In genomic region chr2:161161074-161161577, GRCh38 we compare ENCODE assay signal across 8 cellular contexts. TPM values are rescaled to one million over a fixed set of nuclear protein-coding genes. Genes with fewer than 3 reads are reported as not detected.
A peak's percentile ranks its signal among the peaks of the same experiment; 100 is the strongest.
DNase-seq lines count a peak whose midpoint lies in the region; ATAC-seq and TF ChIP-seq lines count a peak whose summit lies in the region.

No MANE protein-coding gene starts in this region.

- intact Hi-C loops in Caco-2 (cut with micrococcal nuclease; ENCODE audit: unreplicated experiment) = loop anchor here (2.0 to 5.0 kb wide), 3 partner anchors 26 to 98 kb away; no protein-coding TSS in a partner anchor
- intact Hi-C loops in esophagus muscularis mucosa (cut with DNase I) = no loop called here

- no peak for TF ChIP-seq POLR2A in esophagus muscularis mucosa (IDR thresholded peaks at IDR 0.05; ENCODE audit: low read depth)

- H3K27me3 ChIP-seq in Caco-2 (replicated peaks; ENCODE audit: control insufficient read depth, insufficient read depth, low read length) (no peaks in the 10 kb centered on the region), GM23248 (replicated peaks; ENCODE audit: insufficient read depth) (no peaks in the 10 kb centered on the region), SJSA1 (replicated peaks) (no peaks in the 10 kb centered on the region), esophagus muscularis mucosa (no peaks in the 10 kb centered on the region), rectal smooth muscle tissue (ENCODE audit: control insufficient read depth, insufficient read depth, low read length) (no peaks in the 10 kb centered on the region)

- H3K9me3 ChIP-seq in Caco-2 (no peaks in the 10 kb centered on the region), GM23248 (ENCODE audit: low read depth) (no peaks in the 10 kb centered on the region), SJSA1 (replicated peaks) (no peaks in the 10 kb centered on the region), esophagus muscularis mucosa (no peaks in the 10 kb centered on the region)

- peaks cover 20% of the 10 kb centered on the region for H3K4me1 ChIP-seq in Caco-2
- peaks cover 43% of the 10 kb centered on the region for H3K4me1 ChIP-seq in GM23248 (ENCODE audit: insufficient read depth)
- peaks cover 42% of the 10 kb centered on the region for H3K4me1 ChIP-seq in SJSA1 (replicated peaks)
- peaks cover 31 to 57% (median 56%) of the 10 kb centered on the region in 4 donors for H3K4me1 ChIP-seq in esophagus muscularis mucosa
- peaks cover 17% of the 10 kb centered on the region for H3K4me1 ChIP-seq in rectal smooth muscle tissue (ENCODE audit: control insufficient read depth, insufficient read depth, low read length)

- DNase-seq in Caco-2 (no peak), GM23248 (peak; percentile 37), SJSA1 (ENCODE audit: low read depth in 1 of 2, low spot score in 2 of 2) (no peak), esophagus muscularis mucosa (ENCODE audit: extremely low spot score) (no peak), HT-29 (ENCODE audit: low spot score) (no peak)
- DNase-seq in activated CD8-positive, alpha-beta memory T cell treated with anti-CD3 and anti-CD28 coated beads, Interleukin-2, amount 50 U/mL, for 48 hours = no peak

- H3K4me2 ChIP-seq in GM23248 (ENCODE audit: unreplicated experiment) = peak overlapping the region; percentile 99

- H3K36me3 Mint-ChIP-seq in Caco-2 (ENCODE audit: insufficient read depth, unreplicated experiment) = peaks cover 32% of the 10 kb centered on the region

- H3K27ac ChIP-seq in GM23248 (peak overlapping the region; percentile 99), SJSA1 (peak overlapping the region; percentile 94), esophagus muscularis mucosa (replicated peaks in 1 of 4) (peak overlapping the region; percentile 89 to 94 (median 92)), rectal smooth muscle tissue (ENCODE audit: low read depth, low read length) (peak overlapping the region; percentile 85)

- WGBS in GM23248 (ENCODE audit: low coverage in 1 of 2, low lambda C conversion rate in 2 of 2, missing lambda C conversion rate in 2 of 2), 2 experiments = 2% methylated on average over 11 of the region's 11 CpGs
- 2% methylated on average over 11 of the region's 11 CpGs for WGBS in esophagus muscularis mucosa

- no peaks in the 10 kb centered on the region for H3K27me3 Mint-ChIP-seq in Caco-2 (ENCODE audit: insufficient read depth, unreplicated experiment)

- peak overlapping the region; percentile 22; the same call in 1 of the 2 replicates for H2AFZ ChIP-seq in GM23248

- H3K4me1 Mint-ChIP-seq in Caco-2 (ENCODE audit: low read depth, unreplicated experiment) = peaks cover 8% of the 10 kb centered on the region

- CTCF ChIA-PET in Caco-2 (lab: Charles Lee) = no interaction called here

- no peaks in the 10 kb centered on the region for H4K20me1 ChIP-seq in GM23248 (ENCODE audit: insufficient read depth)

- peak overlapping the region; percentile 94 for H3K4me3 Mint-ChIP-seq in Caco-2 (ENCODE audit: unreplicated experiment)

- in situ Hi-C loops in GM23248 (cut with MboI) = no loop called here

- H3K9ac ChIP-seq in GM23248 (peak overlapping the region; percentile 98), rectal smooth muscle tissue (ENCODE audit: low read length) (peak overlapping the region; percentile 96)

- TSS peak; percentile 31 for BruUV-seq in Caco-2 (replicated peaks; lab: Mats Ljungman, UMichigan)

- no peak for ATAC-seq in GM21367 (IDR thresholded peaks at IDR 0.05; ENCODE audit: unreplicated experiment)

- H3K9me2 ChIP-seq in GM23248 (ENCODE audit: insufficient read depth) = no peaks in the 10 kb centered on the region

- peaks cover 50% of the 10 kb centered on the region for H3K79me2 ChIP-seq in GM23248 (ENCODE audit: insufficient read depth)

- peaks cover 28% of the 10 kb centered on the region for H3F3A ChIP-seq in GM23248 (ENCODE audit: insufficient read depth)

- peaks cover 1% of the 10 kb centered on the region; the same call in 1 of the 2 replicates for H3K36me3 ChIP-seq in Caco-2 (ENCODE audit: control insufficient read depth, insufficient read depth, low read length)
- H3K36me3 ChIP-seq in GM23248 (ENCODE audit: low read depth) = peaks cover 31% of the 10 kb centered on the region; the same call in 1 of the 2 replicates
- H3K36me3 ChIP-seq in SJSA1 = peaks cover 47% of the 10 kb centered on the region
- peaks cover 0 to 15% (median 6%) of the 10 kb centered on the region in 4 donors for H3K36me3 ChIP-seq in esophagus muscularis mucosa
- no peaks in the 10 kb centered on the region for H3K36me3 ChIP-seq in rectal smooth muscle tissue (ENCODE audit: control insufficient read depth, insufficient read depth, low read length)

- TF ChIP-seq CTCF in Caco-2 (IDR thresholded peaks at IDR 0.05; ENCODE audit: insufficient read depth in 1 of 2, low read depth in 1 of 2, low read length in 1 of 2, severe bottlenecking in 1 of 2, unreplicated experiment in 1 of 2) = no peak
- TF ChIP-seq CTCF in esophagus muscularis mucosa (IDR thresholded peaks at IDR 0.05) = no peak

- TF ChIP-seq EP300 in esophagus muscularis mucosa (IDR thresholded peaks at IDR 0.05) = no peak

- POLR2A ChIA-PET in Caco-2 (lab: Charles Lee) = no interaction called here

- no peaks in the 10 kb centered on the region for H3K9me3 Mint-ChIP-seq in Caco-2 (ENCODE audit: unreplicated experiment)

- peak overlapping the region; percentile 98 for H3K27ac Mint-ChIP-seq in Caco-2 (ENCODE audit: unreplicated experiment)

- H3K4me3 ChIP-seq in Caco-2 (ENCODE audit: low read depth, low read length) = peak overlapping the region; percentile 89
- peak overlapping the region; percentile 94 for H3K4me3 ChIP-seq in GM23248
- peak overlapping the region; percentile 77 for H3K4me3 ChIP-seq in SJSA1
- H3K4me3 ChIP-seq in esophagus muscularis mucosa = peak overlapping the region; percentile 62 to 85 (median 74)
- peak overlapping the region; percentile 91 for H3K4me3 ChIP-seq in rectal smooth muscle tissue (ENCODE audit: low read length)

RNA-seq across cellular contexts. Expression of gene TANK, which starts 0.9 kb away (rescaled TPM):
- total RNA-seq in Caco-2 (2022) (42.7 and 56.0 TPM in 2 replicates), esophagus muscularis mucosa (10 to 100 TPM; 57.0 to 76.1 (median 69.7) TPM)
- 60.4 and 69.4 TPM in 2 replicates for total RNA-seq in GM23248 (2014; rRNA removed; shearing (Covaris generic))
- polyA plus RNA-seq in GM23248 (2016; fragmentation: Nextera tagmentation; extraction: Ambion mirVana) = 84.4 and 87.1 TPM in 2 replicates
- 67.5 and 106 TPM in 2 replicates for total RNA-seq in SJSA1 (2014; rRNA removed; shearing (Covaris generic))
- 52.2 and 55.8 TPM in 2 replicates for total RNA-seq in HT-29 (2014; rRNA removed; shearing (Covaris generic))
